ENCODE assay signal across 14 cellular contexts in genomic region chr9:114499941-114500528, GRCh38. TPM values are rescaled to one million over a fixed set of nuclear protein-coding genes. Genes with fewer than 3 reads are reported as not detected.
A peak's percentile ranks its signal among the peaks of the same experiment; 100 is the strongest.
DNase-seq lines count a peak whose midpoint lies in the region; ATAC-seq, FAIRE-seq and TF ChIP-seq lines count a peak whose summit lies in the region.
"Had no signal": no experiment of that assay in that cellular context is flagged by ENCODE, and none has a peak within 500 bp of the region (broad histone marks: within the 10 kb centered on the region; RNA-seq: fewer than 3 reads in every experiment).

No MANE protein-coding gene starts in this region.

- H3F3A ChIP-seq in neural cell (ENCODE audit: insufficient read depth, low read length, poor library complexity, severe bottlenecking), result peaks cover 10% of the 10 kb centered on the region

- no peaks in the 10 kb centered on the region for H3K27me3 ChIP-seq in neural cell (ENCODE audit: insufficient read depth, low read depth, low read length)

- no peaks in the 10 kb centered on the region for H3K9me2 ChIP-seq in neural cell (ENCODE audit: insufficient read depth, low read length)

- TF ChIP-seq RAD21 in neural cell (conservative IDR thresholded peaks at IDR 0.05), result no peak

- TF ChIP-seq CTCF in neural cell (IDR thresholded peaks at IDR 0.05; ENCODE audit: poor library complexity, severe bottlenecking), result no peak

- no peak for FAIRE-seq in urothelium cell line (lab: Jason Lieb, UNC)
- FAIRE-seq: H1 had no signal

- no peaks in the 10 kb centered on the region for H3K36me3 ChIP-seq in neural cell (ENCODE audit: insufficient read depth, low read length)
- H3K36me3 ChIP-seq: BLaER1 treated with 17β-estradiol and CSF1 and Interleukin-3, amounts not matched to agents 10 nM and 100 nM had no signal

- DNase-seq in T-helper 17 cell (no peak), glomerular visceral epithelial cell (ENCODE audit: extremely low spot score) (no peak), SW480 (ENCODE audit: low spot score) (no peak), urothelium cell line (ENCODE audit: low spot score) (no peak)
- DNase-seq: Calu3; CD8-positive, alpha-beta T cell; DMS53; NCI-H2227 treated with DMSO at 0.1 percent for 48 hours; SHP77 had no signal

- H3K4me1 Mint-ChIP-seq in T-helper 17 cell, result peaks cover 22% of the 10 kb centered on the region

- no peaks in the 10 kb centered on the region for H3K9me3 ChIP-seq in T-helper 17 cell (ENCODE audit: control insufficient read depth, low read length, poor library complexity, severe bottlenecking)
- no peaks in the 10 kb centered on the region for H3K9me3 ChIP-seq in neural cell (ENCODE audit: low read length)
- H3K9me3 ChIP-seq: BLaER1 treated with 17β-estradiol and CSF1 and Interleukin-3, amounts not matched to agents 10 nM and 100 nM had no signal

- ATAC-seq in T-helper 17 cell, result no peak
- ATAC-seq: CD8-positive, alpha-beta T cell had no signal

- peak overlapping the region; percentile 56 for H3K4me2 ChIP-seq in neural cell (ENCODE audit: low read length)

- no peaks in the 10 kb centered on the region for H4K20me1 ChIP-seq in neural cell (ENCODE audit: insufficient read depth)

- H3K9ac ChIP-seq in neural cell (ENCODE audit: low read length), result peak overlapping the region; percentile 57
- H3K9ac ChIP-seq: BLaER1 treated with 17β-estradiol and CSF1 and Interleukin-3, amounts not matched to agents 10 nM and 100 nM had no signal

- TF ChIP-seq EP300 in neural cell (conservative IDR thresholded peaks at IDR 0.05; ENCODE audit: poor library complexity, severe bottlenecking), result no peak

- H3K27ac ChIP-seq in cingulate gyrus (ENCODE audit: low read depth, low read length) (peak overlapping the region; percentile 79), neural cell (ENCODE audit: low read length) (peak overlapping the region; percentile 68), temporal lobe (ENCODE audit: low read depth, low read length) (peak overlapping the region; percentile 97)
- H3K27ac ChIP-seq: BLaER1 treated with 17β-estradiol and CSF1 and Interleukin-3, amounts not matched to agents 10 nM and 100 nM had no signal

- peaks cover 2% of the 10 kb centered on the region for H3K36me3 Mint-ChIP-seq in T-helper 17 cell (ENCODE audit: low read depth)
- H3K36me3 Mint-ChIP-seq: CD8-positive, alpha-beta T cell had no signal

- H3K79me2 ChIP-seq in neural cell (replicated peaks; ENCODE audit: insufficient read depth, low read length), result peaks cover 9% of the 10 kb centered on the region

- peak overlapping the region; percentile 34 for H3K27ac Mint-ChIP-seq in T-helper 17 cell

- no peak overlapping the region for H2AFZ ChIP-seq in neural cell (ENCODE audit: low read depth, low read length)

- peaks cover 3% of the 10 kb centered on the region for H3K27me3 Mint-ChIP-seq in T-helper 17 cell

- peak overlapping the region; percentile 19 for H3K4me3 Mint-ChIP-seq in T-helper 17 cell
- H3K4me3 Mint-ChIP-seq: CD8-positive, alpha-beta T cell had no signal

- peak overlapping the region; percentile 84 for H3K4me3 ChIP-seq in neural cell (ENCODE audit: low read length)
- H3K4me3 ChIP-seq: BLaER1 treated with 17β-estradiol and CSF1 and Interleukin-3, amounts not matched to agents 10 nM and 100 nM had no signal

TF ChIP-seq in neural cell, 6 proteins besides CTCF, POLR2A, EP300 and RAD21:
- TF ChIP-seq REST (IDR thresholded peaks at IDR 0.05; ENCODE audit: borderline replicate concordance), result no peak

RNA-seq across cellular contexts. Expression of gene WHRN, which starts 5.2 kb away (rescaled TPM):
- total RNA-seq in T-helper 17 cell (10 to 100 TPM; 18.2 to 32.6 TPM), temporal lobe (0.98 TPM)
- 2.5 and 4.6 TPM in 2 replicates for polyA plus RNA-seq in neural cell
- 7.9 and 8.8 TPM in 2 replicates for polyA minus RNA-seq in neural cell
